ENCODE assay signal across 15 cellular contexts in genomic region chr1:93783876-93784275, GRCh38.
DNase-seq lines count a peak whose midpoint lies in the region; ATAC-seq, FAIRE-seq and TF ChIP-seq lines count a peak whose summit lies in the region.
"Had no signal": no experiment of that assay in that cellular context is flagged by ENCODE, and none has a peak within 500 bp of the region (broad histone marks: within the 10 kb centered on the region; RNA-seq: fewer than 3 reads in every experiment).

No MANE protein-coding gene starts in this region.

- CTCF ChIA-PET in OCI-LY7 (lab: Charles Lee; ENCODE audit: unreplicated experiment), result no interaction called here

- POLR2A ChIA-PET in OCI-LY7 (lab: Charles Lee), result no interaction called here

- H3K4me2 ChIP-seq in keratinocyte (ENCODE audit: control insufficient read depth, extremely low read depth, insufficient read depth, low read depth, low read length) (no peak overlapping the region), OCI-LY7 (ENCODE audit: low read length) (no peak overlapping the region)

- in situ Hi-C loops in SK-MEL-5 (cut with HindIII; ENCODE audit: low pct_unique_long_range_greater_than_20kb, low sequenced_read_pairs), result loop anchor here (10.0 kb wide), 1 partner anchor 109 kb away; no protein-coding TSS in a partner anchor

- intact Hi-C loops in Right ventricle myocardium inferior (cut with DNase I) (no loop called here), left ventricle myocardium inferior (cut with micrococcal nuclease) (no loop called here), OCI-LY7 (cut with micrococcal nuclease; ENCODE audit: unreplicated experiment) (no loop called here)

- DNase-seq in Right ventricle myocardium inferior (ENCODE audit: missing footprints) (no peak), left ventricle myocardium inferior (no peak), SK-MEL-5 (ENCODE audit: low read depth, low spot score) (peak; percentile 59), keratinocyte (ENCODE audit: low read depth, low spot score) (no peak), DMS114 treated with DMSO at 0.1 percent for 48 hours (lab: John Stamatoyannopoulos, UW; ENCODE audit: unreplicated experiment) (no peak), HUDEP-2 (lab: John Stamatoyannopoulos, UW; ENCODE audit: unreplicated experiment in 76 of 76) (no peak), OCI-LY7 (ENCODE audit: low spot score) (no peak)
- DNase-seq: Caco-2; CD8-positive, alpha-beta T cell; DMS53; HCEC 1CT had no signal

- H3K9ac ChIP-seq in keratinocyte (ENCODE audit: control insufficient read depth, extremely low read depth, insufficient read depth, low read length), result no peak overlapping the region

- H3K27me3 ChIP-seq in left ventricle myocardium inferior (ENCODE audit: low read depth) (no peaks in the 10 kb centered on the region), keratinocyte (ENCODE audit: control insufficient read depth, extremely low read depth, insufficient read depth, low read length) (no peaks in the 10 kb centered on the region)

- H3K9me2 ChIP-seq in OCI-LY7 (ENCODE audit: insufficient read depth, low read length), result no peaks in the 10 kb centered on the region

- H3K27ac ChIP-seq in left ventricle myocardium inferior (replicated peaks) (no peak overlapping the region), keratinocyte (ENCODE audit: control insufficient read depth, insufficient read depth, low read length) (no peak overlapping the region), OCI-LY7 (ENCODE audit: low read depth, low read length, poor library complexity, severe bottlenecking) (no peak overlapping the region)
- H3K27ac ChIP-seq: 22Rv1, HL-60 had no signal

- FAIRE-seq in keratinocyte (lab: Jason Lieb, UNC), result peak; percentile 79
- FAIRE-seq: GM12878, GM18507 had no signal

- H3K4me3 ChIP-seq in left ventricle myocardium inferior (no peak overlapping the region), keratinocyte (ENCODE audit: control insufficient read depth in 2 of 3, extremely low read depth in 1 of 3, insufficient read depth in 2 of 3, low read depth in 1 of 3, low read length in 3 of 3) (no peak overlapping the region), OCI-LY7 (ENCODE audit: low read depth, low read length, poor library complexity, severe bottlenecking) (no peak overlapping the region)
- H3K4me3 ChIP-seq: GM12878 had no signal

- peak overlapping the region; percentile 2 for H2AFZ ChIP-seq in keratinocyte (ENCODE audit: control insufficient read depth, low read length)
- H2AFZ ChIP-seq in OCI-LY7 (ENCODE audit: low read length), result no peak overlapping the region

- H3K79me2 ChIP-seq in keratinocyte (ENCODE audit: control insufficient read depth, insufficient read depth, low read length), result no peaks in the 10 kb centered on the region
- no peaks in the 10 kb centered on the region for H3K79me2 ChIP-seq in OCI-LY7 (ENCODE audit: insufficient read depth, low read depth, low read length)

- H4K20me1 ChIP-seq in keratinocyte (ENCODE audit: control insufficient read depth, extremely low read depth, insufficient read depth, low read length), result no peaks in the 10 kb centered on the region
- H4K20me1 ChIP-seq in OCI-LY7 (ENCODE audit: insufficient read depth, low read length), result no peaks in the 10 kb centered on the region

- H3K4me1 ChIP-seq in left ventricle myocardium inferior, result no peaks in the 10 kb centered on the region
- peaks cover 31% of the 10 kb centered on the region for H3K4me1 ChIP-seq in keratinocyte (ENCODE audit: control insufficient read depth, extremely low read depth, insufficient read depth, low read length)
- no peaks in the 10 kb centered on the region for H3K4me1 ChIP-seq in OCI-LY7 (ENCODE audit: insufficient read depth, low read length, poor library complexity, severe bottlenecking)
- H3K4me1 ChIP-seq: Caco-2 had no signal

- H3K9me3 ChIP-seq in left ventricle myocardium inferior (replicated peaks) (peaks cover 11% of the 10 kb centered on the region), keratinocyte (ENCODE audit: control insufficient read depth, low read depth, low read length) (no peaks in the 10 kb centered on the region), OCI-LY7 (ENCODE audit: low read length) (no peaks in the 10 kb centered on the region)
- H3K9me3 ChIP-seq: Caco-2 had no signal

- TF ChIP-seq CTCF in left ventricle myocardium inferior (IDR thresholded peaks at IDR 0.05; ENCODE audit: borderline replicate concordance), result no peak
- no peak for TF ChIP-seq CTCF in keratinocyte (optimal IDR thresholded peaks at IDR 0.05 in 1 of 3, IDR thresholded peaks at IDR 0.05 in 1 of 3, conservative IDR thresholded peaks at IDR 0.05 in 1 of 3; ENCODE audit: extremely low read depth in 1 of 3, insufficient read depth in 2 of 3, low read length in 3 of 3)
- TF ChIP-seq CTCF in OCI-LY7 (conservative IDR thresholded peaks at IDR 0.05; ENCODE audit: low read length), result no peak

- ATAC-seq in Right ventricle myocardium inferior, result peak; percentile 16
- ATAC-seq: CD8-positive, alpha-beta T cell; GM12878 had no signal

- H3K36me3 ChIP-seq in left ventricle myocardium inferior, result no peaks in the 10 kb centered on the region
- H3K36me3 ChIP-seq in keratinocyte (ENCODE audit: control insufficient read depth in 2 of 2, extremely low read depth in 1 of 2, insufficient read depth in 2 of 2, low read length in 2 of 2), result no peaks in the 10 kb centered on the region
- no peaks in the 10 kb centered on the region for H3K36me3 ChIP-seq in OCI-LY7 (ENCODE audit: insufficient read depth, low read length)

- no TSS peak for BruUV-seq in OCI-LY7 (replicated peaks; lab: Mats Ljungman, UMichigan)

- dilution Hi-C loops in keratinocyte (cut with MboI; ENCODE audit: extremely low pct_ligation_motif_present, low sequenced_read_pairs), result no loop called here

- no peaks in the 10 kb centered on the region for H3K9me1 ChIP-seq in keratinocyte (ENCODE audit: control insufficient read depth, extremely low read depth, insufficient read depth, low read length)
